12 cellular contexts compared by ENCODE assay signal in the genomic region with DNA sequence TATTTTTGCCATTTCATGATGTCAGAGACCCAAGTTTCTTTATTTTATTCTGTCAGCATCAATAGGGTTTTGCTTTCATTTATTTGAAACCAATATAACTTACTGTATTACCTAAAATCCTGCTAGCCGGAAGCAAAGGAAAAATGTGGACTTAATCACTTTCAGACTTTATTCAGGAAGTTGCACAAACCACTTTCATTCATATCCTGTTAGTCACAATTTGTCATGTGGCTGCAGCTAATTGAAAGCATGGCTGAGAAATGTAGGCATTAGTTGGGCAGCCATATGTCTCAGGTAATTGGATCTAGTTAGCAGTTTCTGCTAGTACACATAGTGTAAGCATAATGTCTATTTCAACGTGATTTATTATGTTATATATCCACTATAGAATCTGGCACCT.
DNase-seq lines count a peak whose midpoint lies in the region; ATAC-seq lines count a peak whose summit lies in the region.
"Had no signal": no experiment of that assay in that cellular context is flagged by ENCODE, and none has a peak within 500 bp of the region (broad histone marks: within the 10 kb centered on the region; RNA-seq: fewer than 3 reads in every experiment).

No MANE protein-coding gene starts in this region.

- ATAC-seq in GM21619 (IDR thresholded peaks at IDR 0.05; ENCODE audit: unreplicated experiment) = no peak

- peak; percentile 75 for DNase-seq in GM04503 (ENCODE audit: low read depth)
- peak; percentile 62 for DNase-seq in NCI-H82 treated with DMSO at 0.1 percent for 48 hours (lab: John Stamatoyannopoulos, UW; ENCODE audit: unreplicated experiment)
- peak; percentile 72 for DNase-seq in dermis blood vessel endothelial cell
- peak; percentile 44 for DNase-seq in pulmonary artery endothelial cell (ENCODE audit: low read depth, low spot score)
- DNase-seq in OCI-M1 (lab: John Stamatoyannopoulos, UW) = no peak
- no peak for DNase-seq in HuH-7.5 (ENCODE audit: low spot score)
- DNase-seq in amygdala (lab: John Stamatoyannopoulos, UW) = no peak
- DNase-seq: adrenal gland; NCI-H146; occipital lobe; stimulated activated CD4-positive, alpha-beta T cell treated with anti-CD3 and anti-CD28 coated beads, Interleukin-1b, Interleukin-23, amount 100 ng/mL, for 48 hours had no signal

Comparison
In these comparisons a context has a peak if more than half of its experiments do, and no peak if none do; other contexts are left out.
1. DNase-seq: peak in GM04503 (single experiment), NCI-H82 treated with DMSO at 0.1 percent for 48 hours (single experiment), dermis blood vessel endothelial cell (single experiment) and pulmonary artery endothelial cell (single experiment); none in OCI-M1 (single experiment), HuH-7.5 (single experiment) and amygdala (0 of 56).